12 cellular contexts compared by ENCODE assay signal in the genomic region with DNA sequence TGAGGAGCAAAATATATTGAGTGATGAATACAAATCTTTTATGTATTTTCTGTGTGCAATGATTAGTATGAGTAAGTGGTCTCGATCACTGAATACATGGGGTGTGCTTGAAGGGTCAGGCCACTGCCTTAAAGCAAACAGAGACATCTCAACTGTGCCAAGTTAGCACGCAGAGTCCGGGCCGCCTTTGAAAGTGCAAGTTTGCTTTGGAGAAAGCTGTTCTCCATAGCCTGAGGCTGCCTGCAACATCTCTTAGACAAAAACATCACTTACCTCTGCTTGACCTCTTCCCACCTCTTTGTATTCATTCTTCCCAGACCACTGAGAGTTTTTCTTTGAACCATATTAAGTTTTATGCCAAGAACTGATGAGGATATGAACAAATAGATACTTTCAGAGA.
A peak's percentile ranks its signal among the peaks of the same experiment; 100 is the strongest.
DNase-seq lines count a peak whose midpoint lies in the region; ATAC-seq and TF ChIP-seq lines count a peak whose summit lies in the region.
"Had no signal": no experiment of that assay in that cellular context is flagged by ENCODE, and none has a peak within 500 bp of the region (broad histone marks: within the 10 kb centered on the region; RNA-seq: fewer than 3 reads in every experiment).

No MANE protein-coding gene starts in this region.

- DNase-seq in HT1080 (ENCODE audit: low read depth), result peak; percentile 32
- peak; percentile 83 for DNase-seq in NCI-H2171 treated with DMSO at 0.1 percent for 48 hours (lab: John Stamatoyannopoulos, UW)
- peak; percentile 68 for DNase-seq in cerebellar cortex (ENCODE audit: low spot score)
- DNase-seq in retina, result peak; percentile 14
- no peak for DNase-seq in GM10266 (ENCODE audit: extremely low spot score)
- DNase-seq in GM13977 (ENCODE audit: low spot score), result no peak
- DNase-seq: aorta; CD4-positive, alpha-beta memory T cell; nephron progenitor cell; stimulated activated CD4-positive, alpha-beta T cell treated with anti-CD3 and anti-CD28 coated beads, Interleukin-15, amount 100 ng/mL, for 24 hours had no signal

- in situ Hi-C loops in GM13977 (cut with MboI; ENCODE audit: low pct_unique_long_range_greater_than_20kb, low sequenced_read_pairs, unreplicated experiment), result no loop called here

- no peak for ATAC-seq in GM21528 (IDR thresholded peaks at IDR 0.05; ENCODE audit: low FRiP score, unreplicated experiment)
- no peak for ATAC-seq in GM21423 (IDR thresholded peaks at IDR 0.05; ENCODE audit: unreplicated experiment)

- TF ChIP-seq CTCF in GM10266 (IDR thresholded peaks at IDR 0.05; ENCODE audit: control insufficient read depth, insufficient read depth, low read depth, missing control alignments) (no peak), GM13977 (IDR thresholded peaks at IDR 0.05; ENCODE audit: extremely low read depth, insufficient read depth, missing control alignments) (no peak)

Comparison
In these comparisons a context has a peak if more than half of its experiments do, and no peak if none do; other contexts are left out.
1. DNase-seq: peak in HT1080 (single experiment), NCI-H2171 treated with DMSO at 0.1 percent for 48 hours (single experiment), cerebellar cortex (single experiment) and retina (single experiment); none in GM10266 (single experiment) and GM13977 (single experiment).